Comparison of ENCODE assay signal across 12 cellular contexts in the genomic region with DNA sequence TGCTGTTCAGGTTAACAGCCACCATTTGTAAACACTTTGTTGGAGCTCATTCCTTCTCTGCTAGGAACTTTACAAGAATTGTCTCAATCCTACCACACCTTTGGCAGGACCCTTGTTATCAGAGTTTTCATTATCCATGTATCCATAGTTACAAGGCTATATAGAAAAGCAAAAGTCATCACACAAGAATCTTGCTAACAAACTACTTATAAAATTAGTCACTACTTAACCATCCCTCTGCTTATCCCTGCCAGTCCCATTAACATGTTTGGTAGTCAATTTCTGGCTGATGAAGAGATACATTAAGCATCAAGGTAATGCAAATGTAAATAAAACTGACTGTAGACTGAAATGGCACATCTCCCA. TPM values are rescaled to one million over a fixed set of nuclear protein-coding genes. Genes with fewer than 3 reads are reported as not detected.
DNase-seq lines count a peak whose midpoint lies in the region; ATAC-seq, FAIRE-seq and TF ChIP-seq lines count a peak whose summit lies in the region.
"Had no signal": no experiment of that assay in that cellular context is flagged by ENCODE, and none has a peak within 500 bp of the region (broad histone marks: within the 10 kb centered on the region; RNA-seq: fewer than 3 reads in every experiment).

No MANE protein-coding gene starts in this region.

- TF ChIP-seq RAD21 in HepG2 (CRISPR knock-in tag; IDR thresholded peaks at IDR 0.05) = no peak

- TF ChIP-seq EP300 in HepG2 (IDR thresholded peaks at IDR 0.05; ENCODE audit: low read depth in 2 of 2, low read length in 2 of 2) (no peak), HepG2 (CRISPR knock-in tag; IDR thresholded peaks at IDR 0.05; ENCODE audit: borderline replicate concordance) (no peak)

- no peaks in the 10 kb centered on the region for H4K20me1 ChIP-seq in HepG2 (ENCODE audit: insufficient read depth, low read length)

- no peak for DNase-seq in HepG2 (ENCODE audit: low spot score)
- DNase-seq in right lobe of liver = no peak
- peak; percentile 47 for DNase-seq in fibroblast of mammary gland (ENCODE audit: low read depth)
- DNase-seq in urothelium cell line (ENCODE audit: low spot score) = peak; percentile 18
- no peak for DNase-seq in NCI-H2171 treated with DMSO at 0.1 percent for 48 hours (lab: John Stamatoyannopoulos, UW)
- DNase-seq: 8988T, DMS79, hippocampal formation, Karpas-422, SHP77 had no signal

- H2AFZ ChIP-seq in HepG2 (ENCODE audit: low read length) = no peak overlapping the region

- intact Hi-C loops in HepG2 (cut with micrococcal nuclease; ENCODE audit: unreplicated experiment) (no loop called here), right lobe of liver (cut with DNase I) (no loop called here)

- FAIRE-seq in HepG2 (lab: Jason Lieb, UNC) (no peak), urothelium cell line (lab: Jason Lieb, UNC) (no peak)

- TF ChIP-seq POLR2A in HepG2 (IDR thresholded peaks at IDR 0.05; ENCODE audit: insufficient read depth in 1 of 2, low read depth in 2 of 2, low read length in 2 of 2) (no peak), right lobe of liver (IDR thresholded peaks at IDR 0.05) (no peak)

- H3K27me3 ChIP-seq in HepG2 (ENCODE audit: control insufficient read depth in 1 of 2, insufficient read depth in 2 of 2, low read length in 2 of 2) (no peaks in the 10 kb centered on the region), right lobe of liver (no peaks in the 10 kb centered on the region)

- no TSS peak for BruUV-seq in HepG2 (replicated peaks; lab: Mats Ljungman, UMichigan)

- no peak for TF ChIP-seq CTCF in HepG2 (CRISPR knock-in tag; IDR thresholded peaks at IDR 0.05)
- no peak for TF ChIP-seq CTCF in right lobe of liver (IDR thresholded peaks at IDR 0.05)
- no peak for TF ChIP-seq CTCF in fibroblast of mammary gland (conservative IDR thresholded peaks at IDR 0.05; ENCODE audit: control insufficient read depth, insufficient read depth, low read depth, low read length)

- H3K79me2 ChIP-seq in HepG2 (ENCODE audit: insufficient read depth, low read length) = no peaks in the 10 kb centered on the region

- H3K9ac ChIP-seq in HepG2 (ENCODE audit: insufficient read depth, low read depth, low read length) = no peak overlapping the region

- H3K9me3 ChIP-seq in HepG2 (ENCODE audit: low read length) = no peaks in the 10 kb centered on the region
- no peaks in the 10 kb centered on the region for H3K9me3 ChIP-seq in right lobe of liver

- H3K36me3 ChIP-seq in HepG2 (replicated peaks in 1 of 2; ENCODE audit: control insufficient read depth in 1 of 2, insufficient read depth in 2 of 2, low read length in 2 of 2) (no peaks in the 10 kb centered on the region), right lobe of liver (no peaks in the 10 kb centered on the region)

- POLR2A ChIA-PET in HepG2 (lab: Yijun Ruan, JAX) = interaction anchor here (1.9 to 4.4 kb wide), 2 partner anchors 14 to 23 kb away, joined by 5 to 24 read pairs; a partner anchor contains a TSS

- in situ Hi-C loops in HepG2 (cut with HindIII; ENCODE audit: extremely low pct_ligation_motif_present, low pct_unique_long_range_greater_than_20kb) = no loop called here

- CTCF ChIA-PET in HepG2 (lab: Yijun Ruan, JAX; ENCODE audit: low intra/inter-chr PET ratio, low total read pairs) = no interaction called here

- H3K27ac ChIP-seq in HepG2 (ENCODE audit: extremely low read length, insufficient read depth, low read length) (peak overlapping the region; percentile 24), right lobe of liver (no peak overlapping the region)

- H3K4me2 ChIP-seq in HepG2 (ENCODE audit: low read depth, low read length) = no peak overlapping the region

- H3K4me3 ChIP-seq in HepG2 (replicated peaks in 1 of 3; ENCODE audit: insufficient read depth in 1 of 3, low read depth in 2 of 3, low read length in 3 of 3) (no peak overlapping the region), right lobe of liver (no peak overlapping the region), fibroblast of mammary gland (ENCODE audit: control insufficient read depth, low read depth, low read length) (no peak overlapping the region)

- H3K4me1 ChIP-seq in HepG2 (ENCODE audit: insufficient read depth, low read length) (peaks cover 67% of the 10 kb centered on the region), right lobe of liver (peaks cover 0 to 4% (median 0%) of the 10 kb centered on the region in 4 donors)

- ATAC-seq in HepG2 (no peak), right lobe of liver (no peak), GM18519 (IDR thresholded peaks at IDR 0.05; ENCODE audit: low FRiP score, unreplicated experiment) (no peak)
- ATAC-seq: activated CD4-positive, CD25-positive, alpha-beta regulatory T cell treated with anti-CD3 and anti-CD28 coated beads, Interleukin-2, amount 50 U/mL, for 24 hours had no signal

RNA-seq across cellular contexts. Expression of a gene that starts 10.4 kb away (rescaled TPM):
- total RNA-seq in HepG2 (2016; rRNA removed; fragmentation: Illumina TruSeq; extraction: Trizol) = 5.8 and 7.3 TPM in 2 replicates
- total RNA-seq in HepG2 (2016; cell fraction: cytosol; rRNA removed; fragmentation: Illumina TruSeq; extraction: Trizol; ENCODE audit: low read depth) = 0.81 and 1.2 TPM in 2 replicates
- total RNA-seq in HepG2 (2016; cell fraction: insoluble cytoplasmic fraction; rRNA removed; fragmentation: Illumina TruSeq; extraction: Trizol) = 5.4 and 6.5 TPM in 2 replicates
- total RNA-seq in HepG2 (2016; cell fraction: membrane; rRNA removed; fragmentation: Illumina TruSeq; extraction: Trizol) = 2.4 and 2.6 TPM in 2 replicates
- total RNA-seq in HepG2 (2016; cell fraction: nucleus; rRNA removed; fragmentation: Illumina TruSeq; extraction: Trizol) = 3.2 and 3.8 TPM in 2 replicates
- 5.2 and 7.1 TPM in 2 replicates for polyA plus RNA-seq in HepG2 (2011; rRNA removed)
- 5.2 and 6.1 TPM in 2 replicates for polyA plus RNA-seq in HepG2 (2011; cell fraction: cytosol; rRNA removed)
- 3.7 and 5.1 TPM in 2 replicates for polyA plus RNA-seq in HepG2 (2011; cell fraction: nucleus; rRNA removed)
- 3.8 and 4.3 TPM in 2 replicates for polyA plus RNA-seq in HepG2 (2012)
- 0.27 and 0.34 TPM in 2 replicates for polyA plus RNA-seq in HepG2 (2016; cell fraction: cytosol; fragmentation: Illumina TruSeq; extraction: Trizol; ENCODE audit: low read depth)
- polyA plus RNA-seq in HepG2 (2016; cell fraction: insoluble cytoplasmic fraction; fragmentation: Illumina TruSeq; extraction: Trizol; ENCODE audit: low read depth) = 3.5 and 4.2 TPM in 2 replicates
- 0.60 and 1.0 TPM in 2 replicates for polyA plus RNA-seq in HepG2 (2016; cell fraction: membrane; fragmentation: Illumina TruSeq; extraction: Trizol; ENCODE audit: low read depth)
- 4.9 and 5.3 TPM in 2 replicates for polyA plus RNA-seq in HepG2 (2016; cell fraction: nucleus; fragmentation: Illumina TruSeq; extraction: Trizol; ENCODE audit: insufficient read depth, low read depth)
- polyA minus RNA-seq in HepG2 (2011; rRNA and poly(A)+ RNA removed; ENCODE audit: low replicate concordance) = 18.3 and 18.9 TPM in 2 replicates
- 6.0 and 8.8 TPM in 2 replicates for polyA minus RNA-seq in HepG2 (2011; cell fraction: cytosol; rRNA and poly(A)+ RNA removed)
- polyA minus RNA-seq in HepG2 (2011; cell fraction: nucleus; rRNA and poly(A)+ RNA removed) = 3.6 and 5.2 TPM in 2 replicates
- total RNA-seq in right lobe of liver = 1 to 10 TPM; 1.7 to 2.7 (median 1.9) TPM

RNA-seq across cellular contexts. Expression of a gene that starts 10.6 kb away (rescaled TPM):
- total RNA-seq in HepG2 (2016; rRNA removed; fragmentation: Illumina TruSeq; extraction: Trizol) = 31.4 and 39.1 TPM in 2 replicates
- 13.6 and 16.0 TPM in 2 replicates for total RNA-seq in HepG2 (2016; cell fraction: cytosol; rRNA removed; fragmentation: Illumina TruSeq; extraction: Trizol; ENCODE audit: low read depth)
- 30.3 and 38.0 TPM in 2 replicates for total RNA-seq in HepG2 (2016; cell fraction: insoluble cytoplasmic fraction; rRNA removed; fragmentation: Illumina TruSeq; extraction: Trizol)
- 19.0 and 20.4 TPM in 2 replicates for total RNA-seq in HepG2 (2016; cell fraction: membrane; rRNA removed; fragmentation: Illumina TruSeq; extraction: Trizol)
- total RNA-seq in HepG2 (2016; cell fraction: nucleus; rRNA removed; fragmentation: Illumina TruSeq; extraction: Trizol) = 17.7 and 20.1 TPM in 2 replicates
- polyA plus RNA-seq in HepG2 (2011; rRNA removed) = 45.5 and 54.4 TPM in 2 replicates
- 50.4 and 73.4 TPM in 2 replicates for polyA plus RNA-seq in HepG2 (2011; cell fraction: cytosol; rRNA removed)
- polyA plus RNA-seq in HepG2 (2011; cell fraction: nucleus; rRNA removed) = 70.1 and 71.8 TPM in 2 replicates
- 16.3 and 20.3 TPM in 2 replicates for polyA plus RNA-seq in HepG2 (2012)
- 11.4 and 13.6 TPM in 2 replicates for polyA plus RNA-seq in HepG2 (2016; cell fraction: cytosol; fragmentation: Illumina TruSeq; extraction: Trizol; ENCODE audit: low read depth)
- polyA plus RNA-seq in HepG2 (2016; cell fraction: insoluble cytoplasmic fraction; fragmentation: Illumina TruSeq; extraction: Trizol; ENCODE audit: low read depth) = 33.1 and 35.2 TPM in 2 replicates
- polyA plus RNA-seq in HepG2 (2016; cell fraction: membrane; fragmentation: Illumina TruSeq; extraction: Trizol; ENCODE audit: low read depth) = 13.3 and 16.5 TPM in 2 replicates
- 27.1 and 29.1 TPM in 2 replicates for polyA plus RNA-seq in HepG2 (2016; cell fraction: nucleus; fragmentation: Illumina TruSeq; extraction: Trizol; ENCODE audit: insufficient read depth, low read depth)
- 60.4 and 71.0 TPM in 2 replicates for polyA minus RNA-seq in HepG2 (2011; rRNA and poly(A)+ RNA removed; ENCODE audit: low replicate concordance)
- polyA minus RNA-seq in HepG2 (2011; cell fraction: cytosol; rRNA and poly(A)+ RNA removed) = 13.3 and 13.7 TPM in 2 replicates
- 30.1 and 36.4 TPM in 2 replicates for polyA minus RNA-seq in HepG2 (2011; cell fraction: nucleus; rRNA and poly(A)+ RNA removed)
- total RNA-seq in right lobe of liver = 10 to 100 TPM; 13.9 to 32.1 (median 19.4) TPM

RNA-seq across cellular contexts. Expression of a gene that starts 13.2 kb away (rescaled TPM):
- total RNA-seq in HepG2 (2016; rRNA removed; fragmentation: Illumina TruSeq; extraction: Trizol) (11.7 and 16.5 TPM in 2 replicates), right lobe of liver (1 to 10 TPM; 2.4 to 3.3 (median 3.1) TPM)
- total RNA-seq in HepG2 (2016; cell fraction: cytosol; rRNA removed; fragmentation: Illumina TruSeq; extraction: Trizol; ENCODE audit: low read depth) = 3.2 and 3.6 TPM in 2 replicates
- total RNA-seq in HepG2 (2016; cell fraction: insoluble cytoplasmic fraction; rRNA removed; fragmentation: Illumina TruSeq; extraction: Trizol) = 12.7 and 15.4 TPM in 2 replicates
- 11.0 and 11.3 TPM in 2 replicates for total RNA-seq in HepG2 (2016; cell fraction: membrane; rRNA removed; fragmentation: Illumina TruSeq; extraction: Trizol)
- total RNA-seq in HepG2 (2016; cell fraction: nucleus; rRNA removed; fragmentation: Illumina TruSeq; extraction: Trizol) = 5.7 and 7.6 TPM in 2 replicates
- 9.0 and 9.5 TPM in 2 replicates for polyA plus RNA-seq in HepG2 (2011; rRNA removed)
- polyA plus RNA-seq in HepG2 (2011; cell fraction: cytosol; rRNA removed) = 7.0 and 7.5 TPM in 2 replicates
- polyA plus RNA-seq in HepG2 (2011; cell fraction: nucleus; rRNA removed) = 12.5 and 14.3 TPM in 2 replicates
- polyA plus RNA-seq in HepG2 (2012) = 10.5 and 11.2 TPM in 2 replicates
- polyA plus RNA-seq in HepG2 (2016; cell fraction: cytosol; fragmentation: Illumina TruSeq; extraction: Trizol; ENCODE audit: low read depth) = 2.1 TPM in 2 replicates
- 13.3 and 15.8 TPM in 2 replicates for polyA plus RNA-seq in HepG2 (2016; cell fraction: insoluble cytoplasmic fraction; fragmentation: Illumina TruSeq; extraction: Trizol; ENCODE audit: low read depth)
- polyA plus RNA-seq in HepG2 (2016; cell fraction: membrane; fragmentation: Illumina TruSeq; extraction: Trizol; ENCODE audit: low read depth) = 5.7 and 6.2 TPM in 2 replicates
- polyA plus RNA-seq in HepG2 (2016; cell fraction: nucleus; fragmentation: Illumina TruSeq; extraction: Trizol; ENCODE audit: insufficient read depth, low read depth) = 12.4 and 13.9 TPM in 2 replicates
- polyA minus RNA-seq in HepG2 (2011; rRNA and poly(A)+ RNA removed; ENCODE audit: low replicate concordance) = 41.6 and 51.8 TPM in 2 replicates
- 12.9 and 15.0 TPM in 2 replicates for polyA minus RNA-seq in HepG2 (2011; cell fraction: cytosol; rRNA and poly(A)+ RNA removed)
- polyA minus RNA-seq in HepG2 (2011; cell fraction: nucleus; rRNA and poly(A)+ RNA removed) = 10.4 and 12.7 TPM in 2 replicates

RNA-seq across cellular contexts. Expression of a gene that starts 19.6 kb away (rescaled TPM):
- 3.3 and 7.6 TPM in 2 replicates for total RNA-seq in HepG2 (2016; rRNA removed; fragmentation: Illumina TruSeq; extraction: Trizol)
- total RNA-seq in HepG2 (2016; cell fraction: cytosol; rRNA removed; fragmentation: Illumina TruSeq; extraction: Trizol; ENCODE audit: low read depth) = 0.35 and 0.40 TPM in 2 replicates
- total RNA-seq in HepG2 (2016; cell fraction: insoluble cytoplasmic fraction; rRNA removed; fragmentation: Illumina TruSeq; extraction: Trizol) = 2.3 and 8.1 TPM in 2 replicates
- 2.3 TPM in 2 replicates for total RNA-seq in HepG2 (2016; cell fraction: membrane; rRNA removed; fragmentation: Illumina TruSeq; extraction: Trizol)
- total RNA-seq in HepG2 (2016; cell fraction: nucleus; rRNA removed; fragmentation: Illumina TruSeq; extraction: Trizol) = 13.0 and 19.1 TPM in 2 replicates
- 4.8 and 8.9 TPM in 2 replicates for polyA plus RNA-seq in HepG2 (2011; rRNA removed)
- 1.8 and 3.7 TPM in 2 replicates for polyA plus RNA-seq in HepG2 (2011; cell fraction: cytosol; rRNA removed)
- 44.5 and 49.8 TPM in 2 replicates for polyA plus RNA-seq in HepG2 (2011; cell fraction: nucleus; rRNA removed)
- 2.1 and 3.2 TPM in 2 replicates for polyA plus RNA-seq in HepG2 (2012)
- 0.34 and 0.51 TPM in 2 replicates for polyA plus RNA-seq in HepG2 (2016; cell fraction: cytosol; fragmentation: Illumina TruSeq; extraction: Trizol; ENCODE audit: low read depth)
- polyA plus RNA-seq in HepG2 (2016; cell fraction: insoluble cytoplasmic fraction; fragmentation: Illumina TruSeq; extraction: Trizol; ENCODE audit: low read depth) = 1.0 and 1.7 TPM in 2 replicates
- 0.37 and 1.7 TPM in 2 replicates for polyA plus RNA-seq in HepG2 (2016; cell fraction: membrane; fragmentation: Illumina TruSeq; extraction: Trizol; ENCODE audit: low read depth)
- 23.9 and 34.2 TPM in 2 replicates for polyA plus RNA-seq in HepG2 (2016; cell fraction: nucleus; fragmentation: Illumina TruSeq; extraction: Trizol; ENCODE audit: insufficient read depth, low read depth)
- polyA minus RNA-seq in HepG2 (2011; rRNA and poly(A)+ RNA removed; ENCODE audit: low replicate concordance) = 3.0 and 7.4 TPM in 2 replicates
- 1.8 and 2.4 TPM in 2 replicates for polyA minus RNA-seq in HepG2 (2011; cell fraction: cytosol; rRNA and poly(A)+ RNA removed)
- 19.0 and 20.9 TPM in 2 replicates for polyA minus RNA-seq in HepG2 (2011; cell fraction: nucleus; rRNA and poly(A)+ RNA removed)
- 1 to 10 TPM in 5 of 6 experiments, under 1 TPM in 1; 0.50 to 3.2 (median 2.0) TPM for total RNA-seq in right lobe of liver

RNA-seq across cellular contexts. Expression of a gene that starts 23.2 kb away (rescaled TPM):
- total RNA-seq in HepG2 (2016; rRNA removed; fragmentation: Illumina TruSeq; extraction: Trizol) = 4.1 and 9.7 TPM in 2 replicates
- total RNA-seq in HepG2 (2016; cell fraction: cytosol; rRNA removed; fragmentation: Illumina TruSeq; extraction: Trizol; ENCODE audit: low read depth) = 6.7 and 8.8 TPM in 2 replicates
- 6.0 and 9.5 TPM in 2 replicates for total RNA-seq in HepG2 (2016; cell fraction: insoluble cytoplasmic fraction; rRNA removed; fragmentation: Illumina TruSeq; extraction: Trizol)
- 7.3 and 9.1 TPM in 2 replicates for total RNA-seq in HepG2 (2016; cell fraction: membrane; rRNA removed; fragmentation: Illumina TruSeq; extraction: Trizol)
- 14.4 and 18.5 TPM in 2 replicates for total RNA-seq in HepG2 (2016; cell fraction: nucleus; rRNA removed; fragmentation: Illumina TruSeq; extraction: Trizol)
- polyA plus RNA-seq in HepG2 (2011; rRNA removed) = 7.2 and 12.2 TPM in 2 replicates
- 3.7 and 6.3 TPM in 2 replicates for polyA plus RNA-seq in HepG2 (2011; cell fraction: cytosol; rRNA removed)
- polyA plus RNA-seq in HepG2 (2011; cell fraction: nucleus; rRNA removed) = 57.9 and 58.9 TPM in 2 replicates
- 4.2 and 4.6 TPM in 2 replicates for polyA plus RNA-seq in HepG2 (2012)
- polyA plus RNA-seq in HepG2 (2016; cell fraction: cytosol; fragmentation: Illumina TruSeq; extraction: Trizol; ENCODE audit: low read depth) = 4.1 and 4.3 TPM in 2 replicates
- 4.2 and 4.9 TPM in 2 replicates for polyA plus RNA-seq in HepG2 (2016; cell fraction: insoluble cytoplasmic fraction; fragmentation: Illumina TruSeq; extraction: Trizol; ENCODE audit: low read depth)
- polyA plus RNA-seq in HepG2 (2016; cell fraction: membrane; fragmentation: Illumina TruSeq; extraction: Trizol; ENCODE audit: low read depth) = 3.9 and 4.0 TPM in 2 replicates
- polyA plus RNA-seq in HepG2 (2016; cell fraction: nucleus; fragmentation: Illumina TruSeq; extraction: Trizol; ENCODE audit: insufficient read depth, low read depth) = 18.5 and 19.4 TPM in 2 replicates
- polyA minus RNA-seq in HepG2 (2011; rRNA and poly(A)+ RNA removed; ENCODE audit: low replicate concordance) = 1.3 and 16.0 TPM in 2 replicates
- polyA minus RNA-seq in HepG2 (2011; cell fraction: cytosol; rRNA and poly(A)+ RNA removed) = 1.9 and 2.1 TPM in 2 replicates
- polyA minus RNA-seq in HepG2 (2011; cell fraction: nucleus; rRNA and poly(A)+ RNA removed) = 24.2 and 27.4 TPM in 2 replicates
- 1 to 10 TPM; 3.6 to 8.8 (median 5.4) TPM for total RNA-seq in right lobe of liver

Comparison
In these comparisons a context has a peak if more than half of its experiments do, and no peak if none do; other contexts are left out.
1. DNase-seq: peak in fibroblast of mammary gland (single experiment) and urothelium cell line (single experiment); none in HepG2 (single experiment), right lobe of liver (0 of 3) and NCI-H2171 treated with DMSO at 0.1 percent for 48 hours (single experiment).